20 cellular contexts compared by ENCODE assay signal in genomic region chr1:153447498-153448170, GRCh38. TPM values are rescaled to one million over a fixed set of nuclear protein-coding genes. Genes with fewer than 3 reads are reported as not detected.
A peak's percentile ranks its signal among the peaks of the same experiment; 100 is the strongest.
DNase-seq lines count a peak whose midpoint lies in the region; ATAC-seq and TF ChIP-seq lines count a peak whose summit lies in the region.
"Had no signal": no experiment of that assay in that cellular context is flagged by ENCODE, and none has a peak within 500 bp of the region (broad histone marks: within the 10 kb centered on the region; RNA-seq: fewer than 3 reads in every experiment).

No MANE protein-coding gene starts in this region.

- peak overlapping the region; percentile 35 for H3K4me2 ChIP-seq in GM23248 (ENCODE audit: unreplicated experiment)

- H3K27ac ChIP-seq in GM23248 (peak overlapping the region; percentile 62), RWPE2 (ENCODE audit: poor library complexity, severe bottlenecking) (no peak overlapping the region), thyroid gland (no peak overlapping the region), colonic mucosa (no peak overlapping the region)
- H3K27ac ChIP-seq: tibial artery had no signal

- H3K9me3 ChIP-seq in GM23248 (ENCODE audit: low read depth) (no peaks in the 10 kb centered on the region), RWPE2 (ENCODE audit: severe bottlenecking) (no peaks in the 10 kb centered on the region), thyroid gland (no peaks in the 10 kb centered on the region), colonic mucosa (no peaks in the 10 kb centered on the region)
- H3K9me3 ChIP-seq: HAP-1, tibial artery had no signal

- H3K4me1 ChIP-seq in GM23248 (ENCODE audit: insufficient read depth) (peaks cover 25% of the 10 kb centered on the region), RWPE2 (ENCODE audit: insufficient read depth, poor library complexity, severe bottlenecking) (peaks cover 7% of the 10 kb centered on the region), thyroid gland (no peaks in the 10 kb centered on the region), colonic mucosa (no peaks in the 10 kb centered on the region)
- H3K4me1 ChIP-seq: HAP-1, tibial artery had no signal

- H3F3A ChIP-seq in GM23248 (ENCODE audit: insufficient read depth), result peaks cover 19% of the 10 kb centered on the region

- peak; percentile 38 for DNase-seq in A172 (ENCODE audit: low spot score)
- DNase-seq in GM23248, result peak; percentile 91
- DNase-seq in RWPE2 (ENCODE audit: low spot score), result no peak
- peak; percentile 46 for DNase-seq in fibroblast of peridontal ligament (ENCODE audit: extremely low read depth)
- no peak for DNase-seq in thyroid gland
- DNase-seq in colonic mucosa, result no peak
- DNase-seq: activated effector memory CD4-positive, alpha-beta T cell treated with Interleukin-2 at 50 U/mL for 16 hours; AML-193; aorta; foreskin melanocyte; NCI-H510A; stimulated activated CD4-positive, alpha-beta T cell treated with anti-CD3 and anti-CD28 coated beads, Interleukin-4, amount 100 ng/mL, for 4 hours; tibial artery had no signal

- intact Hi-C loops in thyroid gland (cut with DNase I), result no loop called here
- intact Hi-C loops in colonic mucosa (cut with DNase I), result no loop called here

- H3K27me3 ChIP-seq in GM23248 (replicated peaks; ENCODE audit: insufficient read depth) (no peaks in the 10 kb centered on the region), RWPE2 (ENCODE audit: insufficient read depth, poor library complexity, severe bottlenecking) (peaks cover 3% of the 10 kb centered on the region), thyroid gland (no peaks in the 10 kb centered on the region), colonic mucosa (peaks cover 2% of the 10 kb centered on the region)

- H3K79me2 ChIP-seq in GM23248 (ENCODE audit: insufficient read depth), result no peaks in the 10 kb centered on the region

- peak; percentile 94 for ATAC-seq in RWPE2 (ENCODE audit: low read depth)
- no peak for ATAC-seq in HG03354 (IDR thresholded peaks at IDR 0.05; ENCODE audit: poor library complexity, severe bottlenecking, unreplicated experiment)
- no peak for ATAC-seq in GM18511 (IDR thresholded peaks at IDR 0.05; ENCODE audit: unreplicated experiment)
- ATAC-seq: sciatic nerve had no signal

- in situ Hi-C loops in GM23248 (cut with MboI), result no loop called here

- no peak overlapping the region for H2AFZ ChIP-seq in GM23248

- WGBS in GM23248 (ENCODE audit: low coverage in 1 of 2, low lambda C conversion rate in 2 of 2, missing lambda C conversion rate in 2 of 2), 2 experiments, result 9 to 10% methylated on average over 1 of the region's 1 CpG
- WGBS in thyroid gland, 2 donors, result 77 to 82% methylated on average over 1 of the region's 1 CpG

- H3K36me3 ChIP-seq in GM23248 (ENCODE audit: low read depth), result no peaks in the 10 kb centered on the region
- H3K36me3 ChIP-seq in RWPE2 (ENCODE audit: low read depth), result no peaks in the 10 kb centered on the region
- no peaks in the 10 kb centered on the region for H3K36me3 ChIP-seq in thyroid gland
- no peaks in the 10 kb centered on the region for H3K36me3 ChIP-seq in colonic mucosa
- H3K36me3 ChIP-seq: HAP-1, tibial artery had no signal

- H3K9me2 ChIP-seq in GM23248 (ENCODE audit: insufficient read depth), result no peaks in the 10 kb centered on the region

- no peak overlapping the region for H3K9ac ChIP-seq in GM23248
- H3K9ac ChIP-seq in colonic mucosa (ENCODE audit: low read depth in 2 of 2, low read length in 2 of 2), result no peak overlapping the region

- H3K4me3 ChIP-seq in GM23248 (no peak overlapping the region), RWPE2 (ENCODE audit: severe bottlenecking) (no peak overlapping the region), thyroid gland (replicated peaks in 1 of 3) (no peak overlapping the region), colonic mucosa (no peak overlapping the region)
- H3K4me3 ChIP-seq: HAP-1, tibial artery had no signal

- no peak for TF ChIP-seq POLR2A in thyroid gland (IDR thresholded peaks at IDR 0.05)

- TF ChIP-seq CTCF in RWPE2 (IDR thresholded peaks at IDR 0.05; ENCODE audit: poor library complexity, severe bottlenecking) (no peak), thyroid gland (IDR thresholded peaks at IDR 0.05) (no peak), colonic mucosa (IDR thresholded peaks at IDR 0.05) (no peak)

- no peaks in the 10 kb centered on the region for H4K20me1 ChIP-seq in GM23248 (ENCODE audit: insufficient read depth)

RNA-seq across cellular contexts. Expression of gene S100A7, which starts 12.8 kb away (rescaled TPM):
- not detected in 2 replicates for total RNA-seq in A172 (2014; rRNA removed; shearing (Covaris generic))
- total RNA-seq in GM23248 (2014; rRNA removed; shearing (Covaris generic)), result not detected in 2 replicates
- not detected in 2 replicates for polyA plus RNA-seq in GM23248 (2016; fragmentation: Nextera tagmentation; extraction: Ambion mirVana)
- total RNA-seq in thyroid gland (not detected), colonic mucosa (not detected)
- total RNA-seq: aorta, dermis microvascular lymphatic vessel endothelial cell, lung microvascular endothelial cell, OCI-LY7 had no signal
- polyA plus RNA-seq: aorta had no signal

RNA-seq across cellular contexts. Expression of gene S100A7A, which starts 31.3 kb away (rescaled TPM):
- total RNA-seq in A172 (2014; rRNA removed; shearing (Covaris generic)), result not detected in 2 replicates
- total RNA-seq in GM23248 (2014; rRNA removed; shearing (Covaris generic)), result not detected in 2 replicates
- polyA plus RNA-seq in GM23248 (2016; fragmentation: Nextera tagmentation; extraction: Ambion mirVana), result not detected in 2 replicates
- total RNA-seq in thyroid gland (not detected), colonic mucosa (not detected)
- total RNA-seq: aorta, dermis microvascular lymphatic vessel endothelial cell, lung microvascular endothelial cell, OCI-LY7, sciatic nerve had no signal
- polyA plus RNA-seq: aorta had no signal

RNA-seq across cellular contexts. Expression of gene S100A8, which starts 56.8 kb away (rescaled TPM):
- total RNA-seq in A172 (2014; rRNA removed; shearing (Covaris generic)), result not detected in 2 replicates
- total RNA-seq in GM23248 (2014; rRNA removed; shearing (Covaris generic)), result not detected in 2 replicates
- not detected in 2 replicates for polyA plus RNA-seq in GM23248 (2016; fragmentation: Nextera tagmentation; extraction: Ambion mirVana)
- total RNA-seq in thyroid gland (10 to 100 TPM in 1 of 4 donors, 1 to 10 TPM in 2, not detected in 1; 2.8 to 35.6 (median 6.2) TPM), colonic mucosa (1 to 10 TPM in 1 of 2 donors, under 1 TPM in 1; 0.79 to 6.9 TPM)
- total RNA-seq: dermis microvascular lymphatic vessel endothelial cell, lung microvascular endothelial cell, OCI-LY7 had no signal

Comparison
In these comparisons a context has a peak if more than half of its experiments do, and no peak if none do; other contexts are left out.
1. DNase-seq: peak in A172 (single experiment), GM23248 (single experiment) and fibroblast of peridontal ligament (single experiment); none in RWPE2 (single experiment), thyroid gland (0 of 2) and colonic mucosa (single experiment).